ENCODE assay signal across 8 cellular contexts in genomic region chr5:612498-613424, GRCh38. TPM values are rescaled to one million over a fixed set of nuclear protein-coding genes. Genes with fewer than 3 reads are reported as not detected.
DNase-seq lines count a peak whose midpoint lies in the region; ATAC-seq and TF ChIP-seq lines count a peak whose summit lies in the region.

No MANE protein-coding gene starts in this region.

- H2AFZ ChIP-seq in osteoblast (ENCODE audit: low read length), result peak overlapping the region; percentile 83

- peak overlapping the region; percentile 82 for H3K4me3 ChIP-seq in osteoblast (ENCODE audit: insufficient read depth, low read length)

- peak overlapping the region; percentile 28 for H3K27ac ChIP-seq in osteoblast (ENCODE audit: low read depth, low read length)

- peak; percentile 36 for ATAC-seq in GM21360 (IDR thresholded peaks at IDR 0.05; ENCODE audit: unreplicated experiment)
- peak; percentile 25 for ATAC-seq in HG03571 (IDR thresholded peaks at IDR 0.05; ENCODE audit: unreplicated experiment)

- no peaks in the 10 kb centered on the region for H3K36me3 ChIP-seq in osteoblast (ENCODE audit: insufficient read depth, low read length)

- peaks cover 12% of the 10 kb centered on the region for H3K4me1 ChIP-seq in osteoblast (ENCODE audit: insufficient read depth, low read length)

- H3K4me2 ChIP-seq in osteoblast (ENCODE audit: insufficient read depth, low read length), result peak overlapping the region; percentile 95

- H4K20me1 ChIP-seq in osteoblast (ENCODE audit: insufficient read depth, low read length), result no peaks in the 10 kb centered on the region

- no peak for TF ChIP-seq CTCF in osteoblast (IDR thresholded peaks at IDR 0.05; ENCODE audit: extremely low read depth, low read depth, low read length)

- DNase-seq in DMS53 (lab: John Stamatoyannopoulos, UW) (peak; percentile 75), foreskin melanocyte (peak; percentile 8), osteoblast (ENCODE audit: insufficient read length, low spot score, missing footprints) (peak; percentile 82), NCI-H128 (lab: John Stamatoyannopoulos, UW; ENCODE audit: unreplicated experiment) (no peak)
- peak; percentile 29 to 40 for DNase-seq in activated CD4-positive, alpha-beta T cell treated with anti-CD3 and anti-CD28 coated beads, Interleukin-2, amount 50 U/mL, for 48 hours
- no peak for DNase-seq in activated effector memory CD4-positive, alpha-beta T cell treated with Interleukin-2 at 50 U/mL for 16 hours

- no peaks in the 10 kb centered on the region for H3K9me3 ChIP-seq in osteoblast (ENCODE audit: low read depth, low read length)

- H3K79me2 ChIP-seq in osteoblast (ENCODE audit: insufficient read depth, low read length), result peaks cover 44% of the 10 kb centered on the region

- peaks cover 2% of the 10 kb centered on the region for H3K27me3 ChIP-seq in osteoblast (ENCODE audit: insufficient read depth, low read length)

RNA-seq across cellular contexts. Expression of gene CEP72, which starts 0.6 kb away (rescaled TPM):
- 2.7 and 3.3 TPM in 2 replicates for total RNA-seq in osteoblast

Comparison
In these comparisons a context has a peak if more than half of its experiments do, and no peak if none do; other contexts are left out.
1. DNase-seq: peak in DMS53 (single experiment), activated CD4-positive, alpha-beta T cell treated with anti-CD3 and anti-CD28 coated beads, Interleukin-2, amount 50 U/mL, for 48 hours (2 of 2), foreskin melanocyte (single experiment) and osteoblast (single experiment); none in NCI-H128 (single experiment) and activated effector memory CD4-positive, alpha-beta T cell treated with Interleukin-2 at 50 U/mL for 16 hours (single experiment).